In the genomic region with DNA sequence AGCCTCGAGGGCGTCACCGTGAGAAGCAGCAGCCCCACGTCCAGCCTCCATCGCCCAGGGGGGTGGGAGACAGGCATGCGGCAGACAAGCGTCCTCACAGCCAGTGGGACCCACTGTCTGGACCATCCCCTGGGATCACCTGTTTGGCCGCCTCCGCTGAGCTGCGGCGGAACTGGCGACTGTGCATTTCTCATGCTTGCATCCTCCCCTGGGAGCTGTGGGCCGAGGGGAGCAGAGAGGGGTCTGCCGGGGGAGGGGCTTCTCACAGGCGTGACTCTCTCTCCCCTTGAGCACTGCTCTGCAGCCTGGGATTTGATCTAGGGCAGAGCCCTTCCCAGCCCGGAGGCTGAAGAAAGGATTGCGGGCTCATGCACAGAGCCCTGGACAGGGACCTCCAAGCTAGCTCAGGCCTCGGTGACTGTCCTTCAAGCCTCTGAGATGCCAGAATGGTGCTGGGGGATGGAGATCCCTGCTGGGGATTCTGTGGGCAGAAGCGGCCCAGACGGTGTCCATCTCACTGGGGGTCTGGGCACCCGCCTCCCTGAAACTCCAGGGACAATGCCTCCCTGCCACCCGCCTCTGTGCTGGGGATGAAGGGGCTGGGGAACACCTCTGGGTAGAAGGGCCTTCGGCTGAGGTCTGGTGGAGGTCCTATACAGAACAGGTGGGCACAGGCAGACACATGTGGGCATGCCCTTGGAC, we compare ENCODE assay signal across 16 cellular contexts.
"Had no signal": no experiment of that assay in that cellular context is flagged by ENCODE, and none has a peak within 500 bp of the region (broad histone marks: within the 10 kb centered on the region; RNA-seq: fewer than 3 reads in every experiment).

No MANE protein-coding gene starts in this region.

- ATAC-seq: heart left ventricle; mucosa of descending colon; naive thymus-derived CD8-positive, alpha-beta T cell had no signal

- H3K4me3 ChIP-seq: coronary artery, heart left ventricle, mucosa of descending colon, thyroid gland, uterus had no signal

- H3K4me1 ChIP-seq: heart left ventricle, uterus had no signal

- H3K36me3 ChIP-seq: heart left ventricle, thyroid gland, uterus had no signal

- H3K4me3 Mint-ChIP-seq: naive thymus-derived CD8-positive, alpha-beta T cell; type B pancreatic cell had no signal

- H3K9me3 ChIP-seq: heart left ventricle, mucosa of descending colon, thyroid gland, uterus had no signal

- H3K27ac Mint-ChIP-seq: naive thymus-derived CD8-positive, alpha-beta T cell; type B pancreatic cell had no signal

- H3K27ac ChIP-seq: coronary artery, heart left ventricle, thyroid gland, uterus had no signal

- DNase-seq: effector CD4-positive, alpha-beta T cell; foreskin melanocyte; heart left ventricle; hippocampal formation; kidney glomerular epithelial cell; mammary epithelial cell; mucosa of descending colon; small intestine; stimulated activated CD4-positive, alpha-beta T cell treated with anti-CD3 and anti-CD28 coated beads, Interleukin-2, amount 100 ng/mL, for 48 hours; stimulated activated naive CD4-positive, alpha-beta T cell treated with Interleukin-2 at 50 U/mL for 16 hours; thyroid gland; uterus had no signal

- H3K27me3 ChIP-seq: heart left ventricle, thyroid gland, uterus had no signal

- H3K36me3 Mint-ChIP-seq: naive thymus-derived CD8-positive, alpha-beta T cell had no signal

- H3K9me3 Mint-ChIP-seq: type B pancreatic cell had no signal

- FAIRE-seq: islet of Langerhans, small intestine had no signal
